In genomic region chr20:46010491-46011405, GRCh38 we compare ENCODE assay signal across 10 cellular contexts. TPM values are rescaled to one million over a fixed set of nuclear protein-coding genes. Genes with fewer than 3 reads are reported as not detected.
A peak's percentile ranks its signal among the peaks of the same experiment; 100 is the strongest.
DNase-seq lines count a peak whose midpoint lies in the region; ATAC-seq, FAIRE-seq and TF ChIP-seq lines count a peak whose summit lies in the region.
"Had no signal": no experiment of that assay in that cellular context is flagged by ENCODE, and none has a peak within 500 bp of the region (broad histone marks: within the 10 kb centered on the region; RNA-seq: fewer than 3 reads in every experiment).

No MANE protein-coding gene starts in this region.

- H3K9me3 ChIP-seq in GM12878 (replicated peaks; ENCODE audit: control insufficient read depth, insufficient read depth, low read length), result no peaks in the 10 kb centered on the region; the same call in 2 of the 3 replicates
- no peaks in the 10 kb centered on the region; the same call in 1 of the 2 replicates for H3K9me3 ChIP-seq in BE2C
- H3K9me3 ChIP-seq: adrenal gland had no signal

- H3K79me2 ChIP-seq in GM12878 (ENCODE audit: control insufficient read depth, insufficient read depth, low read length), result no peaks in the 10 kb centered on the region

- BruUV-seq in GM12878 (replicated peaks; lab: Mats Ljungman, UMichigan), result no TSS peak

- no peak for TF ChIP-seq RAD21 in GM12878 (IDR thresholded peaks at IDR 0.05; ENCODE audit: insufficient read depth, low read depth, low read length)

- TF ChIP-seq EP300 in GM12878 (IDR thresholded peaks at IDR 0.05; ENCODE audit: borderline replicate concordance in 1 of 2, control insufficient read depth in 1 of 2, low read depth in 2 of 2, low read length in 2 of 2), result no peak

- H3K4me1 ChIP-seq in GM12878 (ENCODE audit: control insufficient read depth, insufficient read depth, low read length) (peaks cover 30% of the 10 kb centered on the region), rectal smooth muscle tissue (ENCODE audit: control insufficient read depth, insufficient read depth, low read length) (no peaks in the 10 kb centered on the region), BE2C (no peaks in the 10 kb centered on the region)

- H3K27ac ChIP-seq in GM12878 (ENCODE audit: control insufficient read depth, insufficient read depth) (no peak overlapping the region), rectal smooth muscle tissue (ENCODE audit: low read depth, low read length) (no peak overlapping the region)
- H3K27ac ChIP-seq: adrenal gland had no signal

- CTCF ChIA-PET in GM12878 (lab: Yijun Ruan, JAX), result interaction anchor here (1.3 to 11.5 kb wide), 4 partner anchors 11 to 109 kb away, joined by 4 to 190 read pairs (median 34); no protein-coding TSS in a partner anchor

- POLR2A ChIA-PET in GM12878 (lab: Charles Lee), result no interaction called here

- intact Hi-C loops in GM12878 (cut with micrococcal nuclease; ENCODE audit: unreplicated experiment), result loop anchor here (5.0 kb wide), 1 partner anchor 38 kb away; the partner anchor contains the start of gene ZNF335

- RAD21 ChIA-PET in GM12878 (lab: Charles Lee; ENCODE audit: unreplicated experiment), result interaction anchor here (6.6 kb wide), 1 partner anchor 23 kb away, joined by 66 read pairs; no protein-coding TSS in a partner anchor

- no peak for TF ChIP-seq POLR2A in GM12878 (IDR thresholded peaks at IDR 0.05; ENCODE audit: low read depth, low read length)

- TF ChIP-seq CTCF in GM06990 (IDR thresholded peaks at IDR 0.05; ENCODE audit: insufficient read depth, low read length, poor library complexity, severe bottlenecking), result no peak
- TF ChIP-seq CTCF in GM12878 (IDR thresholded peaks at IDR 0.05 in 2 of 3, conservative IDR thresholded peaks at IDR 0.05 in 1 of 3; ENCODE audit: control insufficient read depth in 2 of 3, extremely low read depth in 1 of 3, insufficient read depth in 1 of 3, low read depth in 3 of 3, low read length in 3 of 3), result no peak
- TF ChIP-seq CTCF in BE2C (IDR thresholded peaks at IDR 0.05; ENCODE audit: low read depth, low read length), result no peak

- H3K36me3 ChIP-seq in GM06990 (ENCODE audit: control insufficient read depth, insufficient read depth, low read length), result no peaks in the 10 kb centered on the region
- H3K36me3 ChIP-seq in GM12878 (ENCODE audit: control insufficient read depth in 2 of 2, insufficient read depth in 2 of 2, low read length in 1 of 2), result no peaks in the 10 kb centered on the region
- H3K36me3 ChIP-seq in rectal smooth muscle tissue (ENCODE audit: control insufficient read depth, insufficient read depth, low read length), result no peaks in the 10 kb centered on the region
- H3K36me3 ChIP-seq in BE2C, result no peaks in the 10 kb centered on the region
- H3K36me3 ChIP-seq: adrenal gland had no signal

- ATAC-seq in GM12878, result peak; percentile 12
- ATAC-seq in HG03378 (IDR thresholded peaks at IDR 0.05; ENCODE audit: unreplicated experiment), result no peak
- ATAC-seq in HG03196 (IDR thresholded peaks at IDR 0.05; ENCODE audit: unreplicated experiment), result no peak

- no peaks in the 10 kb centered on the region for H4K20me1 ChIP-seq in GM12878 (ENCODE audit: control insufficient read depth, insufficient read depth)

- peak; percentile 51 for DNase-seq in GM06990 (ENCODE audit: extremely low read depth, insufficient read length)
- DNase-seq in T-helper 2 cell, result peak in 3 of 5 experiments; percentile 48 to 76 (median 67)
- DNase-seq in GM12878 (ENCODE audit: low read depth, low spot score), result no peak
- no peak for DNase-seq in NCI-H1417 treated with DMSO at 0.1 percent for 48 hours (lab: John Stamatoyannopoulos, UW)
- no peak for DNase-seq in BE2C

- 23% methylated on average over 70 of the region's 74 CpGs for WGBS in GM12878 (ENCODE audit: insufficient coverage, insufficient replicate concordance, low lambda C conversion rate, missing lambda C conversion rate)

- H3K4me3 ChIP-seq in GM06990 (replicated peaks; ENCODE audit: low read depth, low read length), result no peak overlapping the region
- H3K4me3 ChIP-seq in GM12878, result no peak overlapping the region
- H3K4me3 ChIP-seq in rectal smooth muscle tissue (ENCODE audit: low read length), result peak overlapping the region; percentile 18
- no peak overlapping the region for H3K4me3 ChIP-seq in BE2C (ENCODE audit: low read depth, low read length)
- H3K4me3 ChIP-seq: adrenal gland had no signal

- in situ Hi-C loops in GM12878 (cut with MboI), result no loop called here

- SMC1A ChIA-PET in GM12878 (lab: Charles Lee; ENCODE audit: uncharacterized antibody, unreplicated experiment), result no interaction called here

- H3K4me2 ChIP-seq in GM12878 (ENCODE audit: control insufficient read depth, insufficient read depth), result peak overlapping the region; percentile 35; the same call in 1 of the 2 replicates

- H2AFZ ChIP-seq in GM12878 (ENCODE audit: control insufficient read depth, low read depth, low read length), result no peak overlapping the region

- H3K27me3 ChIP-seq in GM06990 (replicated peaks; ENCODE audit: control insufficient read depth, insufficient read depth, low read length) (no peaks in the 10 kb centered on the region; the same call in 1 of the 2 replicates), GM12878 (replicated peaks in 1 of 2; ENCODE audit: control insufficient read depth in 2 of 2, insufficient read depth in 2 of 2, low read length in 1 of 2) (peaks cover 11 to 12% of the 10 kb centered on the region in 2 experiments; a peak in 3 of 4 replicates), rectal smooth muscle tissue (ENCODE audit: control insufficient read depth, insufficient read depth, low read length) (peaks cover 28% of the 10 kb centered on the region), BE2C (peaks cover 74% of the 10 kb centered on the region)

- no peak for FAIRE-seq in GM12878 (lab: Jason Lieb, UNC)
- FAIRE-seq: G401.6 had no signal

- H3K9ac ChIP-seq in GM12878 (ENCODE audit: control insufficient read depth, insufficient read depth, low read length) (no peak overlapping the region), rectal smooth muscle tissue (ENCODE audit: low read length) (no peak overlapping the region)

RNA-seq across cellular contexts. Expression of gene MMP9, which starts 2.0 kb away (rescaled TPM):
- 0.15 TPM in 1 of 2 replicates, not detected in the other for total RNA-seq in GM12878 (2013; cell fraction: nucleolus; rRNA removed)
- total RNA-seq in GM12878 (2014; rRNA removed), result 0.06 and 0.49 TPM in 2 replicates
- total RNA-seq in GM12878 (2014; rRNA removed; fragmentation: Illumina TruSeq; extraction: Trizol), result 0.09 TPM in 1 of 2 replicates, not detected in the other
- total RNA-seq in GM12878 (2021), result 0.23 and 0.48 TPM in 2 replicates
- not detected for polyA plus RNA-seq in GM12878 (2011; ENCODE audit: low read depth)
- 0.20 and 0.34 TPM in 2 replicates for polyA plus RNA-seq in GM12878 (2011; rRNA removed)
- polyA plus RNA-seq in GM12878 (2011; cell fraction: cytosol; rRNA removed), result 0.64 and 0.75 TPM in 2 replicates
- polyA plus RNA-seq in GM12878 (2011; cell fraction: nucleus; rRNA removed), result 1.8 TPM in 2 replicates
- 0.28 TPM in 2 replicates for polyA plus RNA-seq in GM12878 (2012)
- 0.10 TPM in 1 of 2 replicates, not detected in the other for polyA plus RNA-seq in GM12878 (2014; fragmentation: Illumina TruSeq; extraction: Trizol)
- polyA plus RNA-seq in GM12878 (2014; fragmentation: Nextera tagmentation; extraction: Ambion mirVana), result under 1 TPM in 1 of 2 experiments, not detected in 1; 0.04 TPM
- polyA plus RNA-seq in GM12878 (2014; rRNA removed), result 0.09 and 0.18 TPM in 2 replicates
- polyA plus RNA-seq in GM12878 (2016; fragmentation: Nextera tagmentation; extraction: Ambion mirVana), result under 1 TPM; 0.09 to 0.20 TPM
- 0.15 and 0.31 TPM in 2 replicates for polyA minus RNA-seq in GM12878 (2011; rRNA and poly(A)+ RNA removed)
- polyA minus RNA-seq in GM12878 (2011; cell fraction: cytosol; rRNA and poly(A)+ RNA removed), result 0.94 and 1.0 TPM in 2 replicates
- polyA minus RNA-seq in GM12878 (2011; cell fraction: nucleus; rRNA and poly(A)+ RNA removed), result 0.36 TPM in 1 of 2 replicates, not detected in the other
- not detected for polyA plus RNA-seq in BE2C (2012; ENCODE audit: insufficient read depth, insufficient read length, low read depth)

RNA-seq across cellular contexts. Expression of gene SLC12A5, which starts 18.3 kb away (rescaled TPM):
- total RNA-seq in GM12878 (2013; cell fraction: nucleolus; rRNA removed), result 0.23 TPM in 1 of 2 replicates, not detected in the other
- total RNA-seq in GM12878 (2014; rRNA removed) (0.05 and 0.34 TPM in 2 replicates), GM12878 (2014; rRNA removed; fragmentation: Illumina TruSeq; extraction: Trizol) (0.72 TPM in 1 of 2 replicates, not detected in the other), GM12878 (2021) (2.7 and 3.1 TPM in 2 replicates)
- not detected for polyA plus RNA-seq in GM12878 (2011; ENCODE audit: low read depth)
- polyA plus RNA-seq in GM12878 (2011; rRNA removed) (1.0 and 1.7 TPM in 2 replicates), GM12878 (2014; fragmentation: Illumina TruSeq; extraction: Trizol) (1.9 TPM in 1 of 2 replicates, not detected in the other), GM12878 (2014; fragmentation: Nextera tagmentation; extraction: Ambion mirVana) (under 1 TPM; 0.26 to 0.37 TPM), GM12878 (2014; rRNA removed) (1.3 and 1.6 TPM in 2 replicates), GM12878 (2016; fragmentation: Nextera tagmentation; extraction: Ambion mirVana) (1 to 10 TPM; 1.0 to 1.7 TPM)
- polyA plus RNA-seq in GM12878 (2011; cell fraction: cytosol; rRNA removed), result 2.2 and 6.3 TPM in 2 replicates
- polyA plus RNA-seq in GM12878 (2011; cell fraction: nucleus; rRNA removed), result 1.1 and 2.2 TPM in 2 replicates
- 2.6 and 3.2 TPM in 2 replicates for polyA plus RNA-seq in GM12878 (2012)
- polyA minus RNA-seq in GM12878 (2011; rRNA and poly(A)+ RNA removed), result 2.4 TPM in 1 of 2 replicates, not detected in the other
- not detected in 2 replicates for polyA minus RNA-seq in GM12878 (2011; cell fraction: cytosol; rRNA and poly(A)+ RNA removed)
- 0.12 and 0.38 TPM in 2 replicates for polyA minus RNA-seq in GM12878 (2011; cell fraction: nucleus; rRNA and poly(A)+ RNA removed)
- polyA plus RNA-seq in BE2C (2012; ENCODE audit: insufficient read depth, insufficient read length, low read depth), result 9.0 TPM

RNA-seq across cellular contexts. Expression of gene ZNF335, which starts 38.7 kb away (rescaled TPM):
- total RNA-seq in GM12878 (2013; cell fraction: nucleolus; rRNA removed), result 110 and 127 TPM in 2 replicates
- total RNA-seq in GM12878 (2014; rRNA removed), result 19.9 and 24.2 TPM in 2 replicates
- 10.5 and 12.3 TPM in 2 replicates for total RNA-seq in GM12878 (2014; rRNA removed; fragmentation: Illumina TruSeq; extraction: Trizol)
- 25.0 and 30.1 TPM in 2 replicates for total RNA-seq in GM12878 (2021)
- polyA plus RNA-seq in GM12878 (2011; ENCODE audit: low read depth), result 6.9 TPM
- 5.0 and 11.4 TPM in 2 replicates for polyA plus RNA-seq in GM12878 (2011; rRNA removed)
- polyA plus RNA-seq in GM12878 (2011; cell fraction: cytosol; rRNA removed), result 13.1 and 18.1 TPM in 2 replicates
- 80.6 and 103 TPM in 2 replicates for polyA plus RNA-seq in GM12878 (2011; cell fraction: nucleus; rRNA removed)
- 13.7 and 15.3 TPM in 2 replicates for polyA plus RNA-seq in GM12878 (2012)
- polyA plus RNA-seq in GM12878 (2014; fragmentation: Illumina TruSeq; extraction: Trizol), result 3.4 and 12.5 TPM in 2 replicates
- polyA plus RNA-seq in GM12878 (2014; fragmentation: Nextera tagmentation; extraction: Ambion mirVana), result 1 to 10 TPM in 1 of 2 experiments, under 1 TPM in 1; 0.74 to 1.2 TPM
- polyA plus RNA-seq in GM12878 (2014; rRNA removed), result 24.8 and 27.2 TPM in 2 replicates
- 10 to 100 TPM; 16.5 to 19.5 TPM for polyA plus RNA-seq in GM12878 (2016; fragmentation: Nextera tagmentation; extraction: Ambion mirVana)
- 28.2 and 32.4 TPM in 2 replicates for polyA minus RNA-seq in GM12878 (2011; rRNA and poly(A)+ RNA removed)
- 6.3 and 9.9 TPM in 2 replicates for polyA minus RNA-seq in GM12878 (2011; cell fraction: cytosol; rRNA and poly(A)+ RNA removed)
- polyA minus RNA-seq in GM12878 (2011; cell fraction: nucleus; rRNA and poly(A)+ RNA removed), result 45.3 and 81.1 TPM in 2 replicates
- 23.4 TPM for polyA plus RNA-seq in BE2C (2012; ENCODE audit: insufficient read depth, insufficient read length, low read depth)

Comparison
In these comparisons a context has a peak if more than half of its experiments do, and no peak if none do; other contexts are left out.
1. DNase-seq: peak in GM06990 (single experiment) and T-helper 2 cell (3 of 5); none in GM12878 (single experiment), NCI-H1417 treated with DMSO at 0.1 percent for 48 hours (single experiment) and BE2C (single experiment).